ENCODE assay signal across 22 cellular contexts in the genomic region with DNA sequence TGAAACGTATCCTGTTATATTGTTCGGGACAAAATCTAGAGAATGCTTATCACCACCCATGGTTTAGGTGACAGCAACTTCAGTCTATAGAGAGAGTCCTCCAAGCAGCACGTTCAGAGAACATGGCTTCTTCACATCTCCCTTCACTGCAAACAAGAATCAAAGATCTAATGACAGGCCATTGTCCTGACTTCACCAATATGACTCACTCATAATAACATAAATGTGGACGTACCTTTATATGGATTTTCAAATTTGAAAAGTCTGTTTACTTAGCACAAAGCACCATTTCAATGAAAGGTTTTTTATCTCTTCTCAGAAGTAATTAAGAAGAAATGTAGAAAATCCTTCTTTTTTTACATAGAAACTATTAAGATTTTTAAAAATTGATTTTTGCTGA.
"Had no signal": no experiment of that assay in that cellular context is flagged by ENCODE, and none has a peak within 500 bp of the region (broad histone marks: within the 10 kb centered on the region; RNA-seq: fewer than 3 reads in every experiment).

No MANE protein-coding gene starts in this region.

- H3K9me3 Mint-ChIP-seq: naive B cell, nephron had no signal

- H3K27ac ChIP-seq: epithelial cell of prostate, esophagus muscularis mucosa, gastroesophageal sphincter, left ventricle myocardium inferior, skin epidermis, stomach, thoracic aorta had no signal

- H3K4me3 ChIP-seq: esophagus muscularis mucosa, gastroesophageal sphincter, left ventricle myocardium inferior, lung, sigmoid colon, skin epidermis, stomach, thoracic aorta had no signal

- DNase-seq: effector memory CD4-positive, alpha-beta T cell; immature natural killer cell; kidney; left cardiac atrium; left ventricle myocardium inferior; mesendoderm; naive B cell; posterior cingulate gyrus; sigmoid colon; stimulated activated CD4-positive, alpha-beta T cell treated with anti-CD3 and anti-CD28 coated beads, Interleukin-12 subunit alpha, Interleukin-12 subunit beta, amount 100 ng/mL, for 4 hours; stimulated activated naive CD4-positive, alpha-beta T cell; stomach; substantia nigra; trophoblast cell had no signal

- H3K4me3 Mint-ChIP-seq: immature natural killer cell, naive B cell, nephron had no signal

- ATAC-seq: gastroesophageal sphincter, left cardiac atrium had no signal

- FAIRE-seq: endometrium, kidney had no signal

- H3K27me3 Mint-ChIP-seq: naive B cell had no signal

- H3K9me3 ChIP-seq: esophagus muscularis mucosa, gastroesophageal sphincter, left ventricle myocardium inferior, sigmoid colon, stomach, thoracic aorta had no signal

- H3K27me3 ChIP-seq: esophagus muscularis mucosa, gastroesophageal sphincter, sigmoid colon, stomach had no signal

- H3K27ac Mint-ChIP-seq: nephron had no signal
